In the genomic region with DNA sequence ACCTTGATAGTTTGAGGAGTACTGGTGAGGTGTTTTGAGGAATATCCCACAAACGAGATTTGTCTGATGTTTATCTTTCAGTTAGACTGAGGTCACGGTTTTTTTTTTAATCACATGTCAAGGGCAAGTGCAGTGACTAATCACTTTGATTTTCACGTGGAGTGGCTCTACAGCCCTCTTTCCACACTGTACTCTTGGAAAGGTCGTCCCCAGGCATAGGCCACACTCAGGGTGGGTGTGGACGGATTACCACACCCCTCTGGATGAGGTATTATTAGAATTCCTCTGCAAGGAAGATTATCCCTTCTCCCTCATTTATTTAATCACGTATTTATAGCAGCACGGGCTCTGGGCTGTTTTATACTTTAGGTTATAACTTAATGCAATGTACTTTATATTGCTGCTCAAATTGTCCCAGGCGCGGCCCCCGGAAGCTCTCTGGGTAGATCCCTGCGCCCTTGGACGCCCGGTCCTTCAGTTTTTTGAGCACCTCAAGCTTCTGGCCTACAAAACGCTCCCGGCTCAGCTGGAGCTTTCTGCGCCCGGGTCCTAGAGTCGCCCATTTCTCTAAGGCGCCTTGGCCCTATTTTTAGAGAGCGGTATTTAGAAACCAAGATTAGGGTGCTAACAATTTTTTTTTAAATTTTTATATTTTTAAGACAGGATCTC, we compare ENCODE assay signal across 1 cellular context.
A peak's percentile ranks its signal among the peaks of the same experiment; 100 is the strongest.
TF ChIP-seq lines count a peak whose summit lies in the region.

No MANE protein-coding gene starts in this region.

TF ChIP-seq in HepG2, 621 proteins besides CTCF, POLR2A, EP300 and RAD21 (continued from another document):
- TF ChIP-seq ZGPAT (CRISPR knock-in tag; IDR thresholded peaks at IDR 0.05) (0 out of 2 replicates have a peak, but pooled peaks have one; percentile 45), ZFYVE20 (CRISPR knock-in tag; IDR thresholded peaks at IDR 0.05; ENCODE audit: borderline replicate concordance, low read depth) (no peak), GABPA (IDR thresholded peaks at IDR 0.05; ENCODE audit: low read depth, low read length) (peak; percentile 35; the same call in 1 of the 2 replicates), GABPA (CRISPR knock-in tag; IDR thresholded peaks at IDR 0.05; ENCODE audit: low read depth) (peak; percentile 66), NFIB (CRISPR knock-in tag; IDR thresholded peaks at IDR 0.05; ENCODE audit: borderline replicate concordance) (no peak), U2AF1 (optimal IDR thresholded peaks at IDR 0.05; ENCODE audit: low read depth, low read length) (no peak), HMGXB4 (CRISPR knock-in tag; IDR thresholded peaks at IDR 0.05; ENCODE audit: borderline replicate concordance in 1 of 2, low read depth in 1 of 2) (0 out of 4 replicates have a peak, but pooled peaks of 1 of the 2 experiments have one; percentile 50), HBP1 (CRISPR knock-in tag; IDR thresholded peaks at IDR 0.05; ENCODE audit: low read depth) (peak; percentile 8), HDAC2 (CRISPR knock-in tag; IDR thresholded peaks at IDR 0.05) (peak; percentile 39; the same call in 1 of the 2 replicates), ISX (CRISPR knock-in tag; conservative IDR thresholded peaks at IDR 0.05) (0 out of 2 replicates have a peak, but pooled peaks have one; percentile 5), GATAD2A (CRISPR knock-in tag; IDR thresholded peaks at IDR 0.05) (peak; percentile 28; the same call in 1 of the 2 replicates), ZSCAN20 (CRISPR knock-in tag; IDR thresholded peaks at IDR 0.05; ENCODE audit: borderline replicate concordance) (0 out of 2 replicates have a peak, but pooled peaks have one; percentile 10), CREB3 (CRISPR knock-in tag; IDR thresholded peaks at IDR 0.05) (0 out of 2 replicates have a peak, but pooled peaks have one; percentile 32), RERE (CRISPR knock-in tag; IDR thresholded peaks at IDR 0.05; ENCODE audit: low read depth) (0 out of 2 replicates have a peak, but pooled peaks have one; percentile 16), THAP8 (CRISPR knock-in tag; IDR thresholded peaks at IDR 0.05; ENCODE audit: borderline replicate concordance) (no peak), SMYD3 (CRISPR knock-in tag; IDR thresholded peaks at IDR 0.05) (no peak), HOMEZ (CRISPR knock-in tag; IDR thresholded peaks at IDR 0.05; ENCODE audit: low read depth) (peak; percentile 16; the same call in 1 of the 2 replicates), ZNF652 (CRISPR knock-in tag; IDR thresholded peaks at IDR 0.05; ENCODE audit: borderline replicate concordance, low read depth) (no peak), ZNF572 (CRISPR knock-in tag; IDR thresholded peaks at IDR 0.05) (no peak), ZNF772 (CRISPR knock-in tag; IDR thresholded peaks at IDR 0.05) (no peak)
- TF ChIP-seq, protein P1, sequence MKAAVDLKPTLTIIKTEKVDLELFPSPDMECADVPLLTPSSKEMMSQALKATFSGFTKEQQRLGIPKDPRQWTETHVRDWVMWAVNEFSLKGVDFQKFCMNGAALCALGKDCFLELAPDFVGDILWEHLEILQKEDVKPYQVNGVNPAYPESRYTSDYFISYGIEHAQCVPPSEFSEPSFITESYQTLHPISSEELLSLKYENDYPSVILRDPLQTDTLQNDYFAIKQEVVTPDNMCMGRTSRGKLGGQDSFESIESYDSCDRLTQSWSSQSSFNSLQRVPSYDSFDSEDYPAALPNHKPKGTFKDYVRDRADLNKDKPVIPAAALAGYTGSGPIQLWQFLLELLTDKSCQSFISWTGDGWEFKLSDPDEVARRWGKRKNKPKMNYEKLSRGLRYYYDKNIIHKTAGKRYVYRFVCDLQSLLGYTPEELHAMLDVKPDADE (CRISPR knock-in tag; IDR thresholded peaks at IDR 0.05) = no peak
- TF ChIP-seq, protein P2, sequence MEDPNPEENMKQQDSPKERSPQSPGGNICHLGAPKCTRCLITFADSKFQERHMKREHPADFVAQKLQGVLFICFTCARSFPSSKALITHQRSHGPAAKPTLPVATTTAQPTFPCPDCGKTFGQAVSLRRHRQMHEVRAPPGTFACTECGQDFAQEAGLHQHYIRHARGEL (CRISPR knock-in tag; IDR thresholded peaks at IDR 0.05) = no peak
- TF ChIP-seq, protein P3, sequence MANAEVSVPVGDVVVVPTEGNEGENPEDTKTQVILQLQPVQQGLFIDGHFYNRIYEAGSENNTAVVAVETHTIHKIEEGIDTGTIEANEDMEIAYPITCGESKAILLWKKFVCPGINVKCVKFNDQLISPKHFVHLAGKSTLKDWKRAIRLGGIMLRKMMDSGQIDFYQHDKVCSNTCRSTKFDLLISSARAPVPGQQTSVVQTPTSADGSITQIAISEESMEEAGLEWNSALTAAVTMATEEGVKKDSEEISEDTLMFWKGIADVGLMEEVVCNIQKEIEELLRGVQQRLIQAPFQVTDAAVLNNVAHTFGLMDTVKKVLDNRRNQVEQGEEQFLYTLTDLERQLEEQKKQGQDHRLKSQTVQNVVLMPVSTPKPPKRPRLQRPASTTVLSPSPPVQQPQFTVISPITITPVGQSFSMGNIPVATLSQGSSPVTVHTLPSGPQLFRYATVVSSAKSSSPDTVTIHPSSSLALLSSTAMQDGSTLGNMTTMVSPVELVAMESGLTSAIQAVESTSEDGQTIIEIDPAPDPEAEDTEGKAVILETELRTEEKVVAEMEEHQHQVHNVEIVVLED (CRISPR knock-in tag; IDR thresholded peaks at IDR 0.05; ENCODE audit: borderline replicate concordance) = no peak
- TF ChIP-seq, protein P4, sequence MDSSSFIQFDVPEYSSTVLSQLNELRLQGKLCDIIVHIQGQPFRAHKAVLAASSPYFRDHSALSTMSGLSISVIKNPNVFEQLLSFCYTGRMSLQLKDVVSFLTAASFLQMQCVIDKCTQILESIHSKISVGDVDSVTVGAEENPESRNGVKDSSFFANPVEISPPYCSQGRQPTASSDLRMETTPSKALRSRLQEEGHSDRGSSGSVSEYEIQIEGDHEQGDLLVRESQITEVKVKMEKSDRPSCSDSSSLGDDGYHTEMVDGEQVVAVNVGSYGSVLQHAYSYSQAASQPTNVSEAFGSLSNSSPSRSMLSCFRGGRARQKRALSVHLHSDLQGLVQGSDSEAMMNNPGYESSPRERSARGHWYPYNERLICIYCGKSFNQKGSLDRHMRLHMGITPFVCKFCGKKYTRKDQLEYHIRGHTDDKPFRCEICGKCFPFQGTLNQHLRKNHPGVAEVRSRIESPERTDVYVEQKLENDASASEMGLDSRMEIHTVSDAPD (CRISPR knock-in tag; IDR thresholded peaks at IDR 0.05) = 0 out of 2 replicates have a peak, but pooled peaks have one; percentile 12
TF ChIP-seq in HepG2: peak in this region for 76.
